14 cellular contexts compared by ENCODE assay signal in genomic region chr6:144162977-144163376, GRCh38. TPM values are rescaled to one million over a fixed set of nuclear protein-coding genes. Genes with fewer than 3 reads are reported as not detected.
DNase-seq lines count a peak whose midpoint lies in the region; ATAC-seq, FAIRE-seq and TF ChIP-seq lines count a peak whose summit lies in the region.
"Had no signal": no experiment of that assay in that cellular context is flagged by ENCODE, and none has a peak within 500 bp of the region (broad histone marks: within the 10 kb centered on the region; RNA-seq: fewer than 3 reads in every experiment).

No MANE protein-coding gene starts in this region.

- DNase-seq in GM12891 (ENCODE audit: insufficient read length, low spot score) (no peak), SKM-1 treated with dmso at 0.1 percent for 144 hours (lab: John Stamatoyannopoulos, UW; ENCODE audit: unreplicated experiment) (peak; percentile 75), kidney glomerular epithelial cell (lab: John Stamatoyannopoulos, UW) (no peak)
- no peak for DNase-seq in stimulated activated CD4-positive, alpha-beta T cell treated with anti-CD3 and anti-CD28 coated beads, Interleukin-12 subunit alpha, Interleukin-12 subunit beta, amount 100 ng/mL, for 4 hours
- DNase-seq in stimulated activated naive CD4-positive, alpha-beta T cell treated with Interleukin-2 at 50 U/mL for 16 hours (lab: John Stamatoyannopoulos, UW): no peak
- DNase-seq: activated T-cell treated with anti-CD3 and anti-CD28 coated beads, Interleukin-2, amount 50 U/mL, for 72 hours had no signal

- peak; percentile 63 for ATAC-seq in GM21515 (IDR thresholded peaks at IDR 0.05; ENCODE audit: unreplicated experiment)
- ATAC-seq in HG03175 (IDR thresholded peaks at IDR 0.05; ENCODE audit: unreplicated experiment): peak; percentile 78
- no peak for ATAC-seq in HG03097 (IDR thresholded peaks at IDR 0.05; ENCODE audit: low FRiP score, unreplicated experiment)
- ATAC-seq: activated T-cell treated with anti-CD3 and anti-CD28 coated beads, Interleukin-2, amount 50 U/mL, for 72 hours; left lobe of liver had no signal

- FAIRE-seq in GM12891 (lab: Jason Lieb, UNC): peak; percentile 69
- FAIRE-seq: bronchial epithelial cell, G401.6, H54, TTC549 had no signal

- TF ChIP-seq POLR2A in GM12891 (IDR thresholded peaks at IDR 0.05; ENCODE audit: low read depth, low read length): no peak

TF ChIP-seq in GM12891, 5 proteins besides CTCF, POLR2A, EP300 and RAD21:
- TF ChIP-seq POU2F2 (IDR thresholded peaks at IDR 0.05; ENCODE audit: low read depth, low read length) (no peak), PAX5 (IDR thresholded peaks at IDR 0.05; ENCODE audit: insufficient read depth, low read length, severe bottlenecking) (no peak), TAF1 (IDR thresholded peaks at IDR 0.05; ENCODE audit: low read depth, low read length) (no peak), POLR2AphosphoS5 (IDR thresholded peaks at IDR 0.05; ENCODE audit: low read depth, low read length) (no peak), SPI1 (IDR thresholded peaks at IDR 0.05; ENCODE audit: low read depth, low read length) (peak; percentile 65)

RNA-seq across cellular contexts. Expression of gene STX11, which starts 12.7 kb away (rescaled TPM):
- polyA plus RNA-seq in GM12891 (2012; ENCODE audit: low read depth, missing spikeins): 14.3 TPM
